ENCODE assay signal across 28 cellular contexts in genomic region chr1:204984499-204984898, GRCh38. TPM values are rescaled to one million over a fixed set of nuclear protein-coding genes. Genes with fewer than 3 reads are reported as not detected.
"Had no signal": no experiment of that assay in that cellular context is flagged by ENCODE, and none has a peak within 500 bp of the region (broad histone marks: within the 10 kb centered on the region; RNA-seq: fewer than 3 reads in every experiment).

No MANE protein-coding gene starts in this region.

- H3K4me3 ChIP-seq: Peyer's patch, SJCRH30 had no signal

- H3K27ac ChIP-seq: Peyer's patch, RWPE1, SJCRH30 had no signal

- H3K27me3 ChIP-seq: Peyer's patch, SJCRH30 had no signal

- FAIRE-seq: astrocyte had no signal

- H3K9me3 ChIP-seq: Peyer's patch, SJCRH30, SK-N-SH had no signal

- H3K4me1 ChIP-seq: Peyer's patch, SJCRH30 had no signal

- DNase-seq: activated B cell treated with CpG ODN at 0.5 μM for 24 hours; activated CD4-positive, alpha-beta memory T cell treated with anti-CD3 and anti-CD28 coated beads for 36 hours; activated CD4-positive, alpha-beta T cell treated with anti-CD3 and anti-CD28 coated beads for 1 hour; activated CD4-positive, alpha-beta T cell treated with anti-CD3 and anti-CD28 coated beads, Interleukin-2, amount 10 ng/mL, durations not matched to agents 7 days and 5 days; activated CD8-positive, alpha-beta memory T cell treated with anti-CD3 and anti-CD28 coated beads for 24 hours; activated gamma-delta T cell; activated naive CD4-positive, alpha-beta T cell treated with anti-CD3 and anti-CD28 coated beads for 36 hours; activated T-cell treated with anti-CD3 and anti-CD28 coated beads, Interleukin-2, amount 50 U/mL, for 4 hours; amygdala; cerebellar nuclear complex; KG1; NCI-H1092; NCI-H1417; NCI-H1930; NCI-H2107; NCI-H2171 treated with DMSO at 0.1 percent for 48 hours; NCI-H510A treated with DMSO at 0.1 percent for 48 hours; NCI-H69; NK-92 treated with Interleukin-12 subunit alpha and Interleukin-12 subunit beta, amount 100 ng/mL, for 24 hours; Peyer's patch; Right ventricle myocardium superior; SJCRH30; SK-N-SH; T-helper 1 cell had no signal

- ATAC-seq: activated T-cell treated with anti-CD3 and anti-CD28 coated beads, Interleukin-2, amount 50 U/mL, for 4 hours had no signal

- H3K36me3 ChIP-seq: Peyer's patch had no signal

RNA-seq across cellular contexts. Expression of gene CNTN2, which starts 58.5 kb away (rescaled TPM):
- total RNA-seq: activated B cell treated with CpG ODN at 0.5 μM for 24 hours; activated CD4-positive, alpha-beta memory T cell treated with anti-CD3 and anti-CD28 coated beads for 36 hours; activated CD4-positive, alpha-beta T cell treated with anti-CD3 and anti-CD28 coated beads, Interleukin-2, amount 10 ng/mL, durations not matched to agents 7 days and 5 days; activated naive CD4-positive, alpha-beta T cell treated with anti-CD3 and anti-CD28 coated beads for 36 hours; activated T-cell treated with anti-CD3 and anti-CD28 coated beads, Interleukin-2, amount 50 U/mL, for 4 hours; LHCN-M2; T-helper 2 cell treated with Interferon-gamma antibody and Interleukin-4, amounts not matched to agents 100 ng/mL and 5 ng/mL, for 36 hours had no signal
